In the genomic region with DNA sequence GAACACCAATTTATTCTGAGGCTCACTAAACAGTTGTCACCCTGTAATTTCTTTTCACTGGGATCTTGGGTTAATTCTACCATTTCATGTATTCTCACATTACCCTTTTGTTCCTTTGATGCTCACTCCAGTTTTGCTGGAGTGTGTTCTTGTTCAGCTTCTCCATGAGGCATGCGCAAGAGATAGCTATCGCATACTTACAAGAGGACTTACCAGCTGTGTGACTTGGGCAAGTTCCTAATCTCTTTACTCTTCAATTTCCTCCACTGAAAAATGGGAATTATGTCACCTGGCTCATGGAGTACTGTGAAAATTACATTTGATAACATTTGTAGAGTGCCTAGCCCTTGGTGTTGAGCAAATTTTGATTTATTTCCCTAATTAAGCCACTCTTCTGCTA, we compare ENCODE assay signal across 23 cellular contexts. TPM values are rescaled to one million over a fixed set of nuclear protein-coding genes. Genes with fewer than 3 reads are reported as not detected.
"Had no signal": no experiment of that assay in that cellular context is flagged by ENCODE, and none has a peak within 500 bp of the region (broad histone marks: within the 10 kb centered on the region; RNA-seq: fewer than 3 reads in every experiment).

No MANE protein-coding gene starts in this region.

- H3K9me3 ChIP-seq: heart right ventricle, left ventricle myocardium inferior, mucosa of descending colon, right atrium auricular region, right lobe of liver, spleen, suprapubic skin, thoracic aorta, tibial nerve, uterus had no signal

- H3K9ac ChIP-seq: parathyroid adenoma had no signal

- H3K4me1 Mint-ChIP-seq: naive thymus-derived CD8-positive, alpha-beta T cell; stimulated activated effector memory CD8-positive, alpha-beta T cell treated with anti-CD3 and anti-CD28 coated beads, Interleukin-12 subunit alpha, Interleukin-12 subunit beta, amount 100 ng/mL, for 72 hours had no signal

- ATAC-seq: mucosa of descending colon; naive thymus-derived CD8-positive, alpha-beta T cell; right lobe of liver; stimulated activated effector memory CD8-positive, alpha-beta T cell treated with anti-CD3 and anti-CD28 coated beads, Interleukin-12 subunit alpha, Interleukin-12 subunit beta, amount 100 ng/mL, for 72 hours had no signal

- H3K27ac ChIP-seq: heart right ventricle, hepatocyte, left ventricle myocardium inferior, parathyroid adenoma, right atrium auricular region, right lobe of liver, suprapubic skin, thoracic aorta, uterus had no signal

- H3K4me2 ChIP-seq: hepatocyte had no signal

- H3K36me3 ChIP-seq: heart right ventricle, left ventricle myocardium inferior, right atrium auricular region, right lobe of liver, spleen, suprapubic skin, thoracic aorta, tibial nerve, uterus had no signal

- H3K36me3 Mint-ChIP-seq: stimulated activated effector memory CD8-positive, alpha-beta T cell treated with anti-CD3 and anti-CD28 coated beads, Interleukin-12 subunit alpha, Interleukin-12 subunit beta, amount 100 ng/mL, for 72 hours had no signal

- H3K27ac Mint-ChIP-seq: memory B cell; naive thymus-derived CD8-positive, alpha-beta T cell; stimulated activated effector memory CD8-positive, alpha-beta T cell treated with anti-CD3 and anti-CD28 coated beads, Interleukin-12 subunit alpha, Interleukin-12 subunit beta, amount 100 ng/mL, for 72 hours; stimulated activated naive CD8-positive, alpha-beta T cell treated with anti-CD3 and anti-CD28 coated beads, Interleukin-15, Interleukin-2, amounts not matched to agents 100 ng/mL and 50 ng/mL, for 24 hours; type B pancreatic cell had no signal

- H2AFZ ChIP-seq: hepatocyte, parathyroid adenoma had no signal

- H3K4me3 Mint-ChIP-seq: memory B cell; naive thymus-derived CD8-positive, alpha-beta T cell; stimulated activated effector memory CD8-positive, alpha-beta T cell treated with anti-CD3 and anti-CD28 coated beads, Interleukin-12 subunit alpha, Interleukin-12 subunit beta, amount 100 ng/mL, for 72 hours; stimulated activated naive CD8-positive, alpha-beta T cell treated with anti-CD3 and anti-CD28 coated beads, Interleukin-15, Interleukin-2, amounts not matched to agents 100 ng/mL and 50 ng/mL, for 24 hours; type B pancreatic cell had no signal

- H3K4me3 ChIP-seq: heart right ventricle, hepatocyte, left ventricle myocardium inferior, mucosa of descending colon, right atrium auricular region, right lobe of liver, spleen, suprapubic skin, thoracic aorta, tibial nerve, uterus had no signal

- H3K79me2 ChIP-seq: hepatocyte, parathyroid adenoma had no signal

- DNase-seq: heart right ventricle; islet precursor cell; left ventricle myocardium inferior; midbrain; mucosa of descending colon; naive thymus-derived CD8-positive, alpha-beta T cell; occipital lobe; small intestine; spleen; stimulated activated CD4-positive, alpha-beta T cell treated with anti-CD3 and anti-CD28 coated beads, Interleukin-4, amount 100 ng/mL, for 24 hours; stimulated activated naive CD4-positive, alpha-beta T cell; uterus had no signal

- H3K9me3 Mint-ChIP-seq: stimulated activated effector memory CD8-positive, alpha-beta T cell treated with anti-CD3 and anti-CD28 coated beads, Interleukin-12 subunit alpha, Interleukin-12 subunit beta, amount 100 ng/mL, for 72 hours; stimulated activated naive CD8-positive, alpha-beta T cell treated with anti-CD3 and anti-CD28 coated beads, Interleukin-15, Interleukin-2, amounts not matched to agents 100 ng/mL and 50 ng/mL, for 24 hours had no signal

- H3K4me1 ChIP-seq: right lobe of liver, suprapubic skin, uterus had no signal

- H3K27me3 ChIP-seq: heart right ventricle, hepatocyte, right atrium auricular region, right lobe of liver, suprapubic skin, tibial nerve, uterus had no signal

RNA-seq across cellular contexts. Expression of gene JDP2, which starts 56.5 kb away (rescaled TPM):
- polyA plus RNA-seq: naive thymus-derived CD8-positive, alpha-beta T cell had no signal
